Comparison of ENCODE assay signal across 1 cellular context in genomic region chr6:35318845-35319220, GRCh38.
TF ChIP-seq lines count a peak whose summit lies in the region.

No MANE protein-coding gene starts in this region.

TF ChIP-seq in GM23338, 12 proteins besides CTCF, POLR2A, EP300 and RAD21 (continued from another document):
- TF ChIP-seq ZNF462 (CRISPR knock-in tag; IDR thresholded peaks at IDR 0.05) (no peak), NANOG (IDR thresholded peaks at IDR 0.05; ENCODE audit: borderline replicate concordance) (no peak), ZNF331 (CRISPR knock-in tag; IDR thresholded peaks at IDR 0.05; ENCODE audit: low read depth) (no peak), POLR2AphosphoS5 (IDR thresholded peaks at IDR 0.05; ENCODE audit: low read depth) (no peak), EZH2 (IDR thresholded peaks at IDR 0.05; ENCODE audit: low read depth, unreplicated experiment) (no peak), JUNB (IDR thresholded peaks at IDR 0.05; ENCODE audit: unreplicated experiment) (no peak), REST (IDR thresholded peaks at IDR 0.05; ENCODE audit: unreplicated experiment) (no peak), STAT1 (IDR thresholded peaks at IDR 0.05; ENCODE audit: unreplicated experiment) (no peak), ZNF114 (CRISPR knock-in tag; IDR thresholded peaks at IDR 0.05) (no peak), CREB1 (CRISPR knock-in tag; IDR thresholded peaks at IDR 0.05; ENCODE audit: low read depth) (no peak)
- TF ChIP-seq, protein P1, sequence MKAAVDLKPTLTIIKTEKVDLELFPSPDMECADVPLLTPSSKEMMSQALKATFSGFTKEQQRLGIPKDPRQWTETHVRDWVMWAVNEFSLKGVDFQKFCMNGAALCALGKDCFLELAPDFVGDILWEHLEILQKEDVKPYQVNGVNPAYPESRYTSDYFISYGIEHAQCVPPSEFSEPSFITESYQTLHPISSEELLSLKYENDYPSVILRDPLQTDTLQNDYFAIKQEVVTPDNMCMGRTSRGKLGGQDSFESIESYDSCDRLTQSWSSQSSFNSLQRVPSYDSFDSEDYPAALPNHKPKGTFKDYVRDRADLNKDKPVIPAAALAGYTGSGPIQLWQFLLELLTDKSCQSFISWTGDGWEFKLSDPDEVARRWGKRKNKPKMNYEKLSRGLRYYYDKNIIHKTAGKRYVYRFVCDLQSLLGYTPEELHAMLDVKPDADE (IDR thresholded peaks at IDR 0.05), result no peak
